8 cellular contexts compared by ENCODE assay signal in the genomic region with DNA sequence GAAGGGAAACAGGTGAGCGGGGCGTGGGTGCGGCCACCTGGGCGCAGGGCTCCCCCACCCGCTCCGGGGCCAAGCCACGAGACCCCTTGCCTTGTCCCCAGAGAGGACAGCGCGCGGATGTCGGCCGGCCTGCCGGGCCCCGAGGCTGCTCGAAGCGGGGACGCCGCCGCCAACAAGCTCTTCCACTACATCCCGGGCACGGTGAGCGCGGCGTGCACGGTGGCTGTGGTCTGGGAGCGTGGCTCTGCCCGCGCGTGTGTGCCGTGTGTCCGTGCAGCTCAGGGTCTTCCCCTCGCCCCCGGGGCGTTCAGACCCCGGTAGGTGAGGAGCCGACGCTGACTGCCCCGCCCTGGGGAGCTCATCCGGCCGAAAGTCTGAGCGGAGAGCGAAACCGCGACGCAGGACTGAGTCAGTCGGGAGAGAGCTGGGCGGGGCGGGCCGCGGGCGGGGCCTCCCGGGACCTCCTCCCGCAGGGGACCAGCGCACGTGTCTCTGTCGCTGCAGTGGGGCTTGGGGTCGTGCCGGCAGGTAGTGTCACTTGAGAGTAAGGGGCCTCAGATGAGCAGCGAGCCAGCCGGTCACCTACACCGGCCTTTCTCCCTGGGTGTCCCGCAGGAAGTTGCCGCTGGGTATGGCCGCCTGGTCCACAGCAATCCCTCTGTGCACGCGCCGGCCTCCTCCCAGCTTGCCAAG. TPM values are rescaled to one million over a fixed set of nuclear protein-coding genes. Genes with fewer than 3 reads are reported as not detected.
DNase-seq lines count a peak whose midpoint lies in the region; ATAC-seq and TF ChIP-seq lines count a peak whose summit lies in the region.

No MANE protein-coding gene starts in this region.

- H3K27me3 Mint-ChIP-seq in activated naive CD8-positive, alpha-beta T cell treated with anti-CD3 and anti-CD28 coated beads, Interleukin-2, amount 50 U/mL, for 24 hours, result peaks cover 11% of the 10 kb centered on the region

- H3K27ac ChIP-seq in hepatocyte, result peak overlapping the region; percentile 91

- H3K27ac Mint-ChIP-seq in activated naive CD8-positive, alpha-beta T cell treated with anti-CD3 and anti-CD28 coated beads, Interleukin-2, amount 50 U/mL, for 24 hours, result peak overlapping the region; percentile 39

- H3K4me2 ChIP-seq in hepatocyte (peak overlapping the region; percentile 99), skeletal muscle satellite cell (ENCODE audit: low read length) (peak overlapping the region; percentile 100)

- H3K27me3 ChIP-seq in hepatocyte (peaks cover 4% of the 10 kb centered on the region), skeletal muscle satellite cell (ENCODE audit: control insufficient read depth, insufficient read depth, low read length) (peaks cover 9% of the 10 kb centered on the region)

- peaks cover 13% of the 10 kb centered on the region for H3K4me1 ChIP-seq in hepatocyte (ENCODE audit: insufficient read depth)
- peaks cover 18% of the 10 kb centered on the region for H3K4me1 ChIP-seq in skeletal muscle satellite cell (ENCODE audit: control insufficient read depth, insufficient read depth, low read length)

- H2AFZ ChIP-seq in hepatocyte, result peak overlapping the region; percentile 77

- peak; percentile 65 for ATAC-seq in HG03103 (IDR thresholded peaks at IDR 0.05; ENCODE audit: low read depth, unreplicated experiment)
- peak; percentile 83 for ATAC-seq in activated naive CD8-positive, alpha-beta T cell treated with anti-CD3 and anti-CD28 coated beads, Interleukin-2, amount 50 U/mL, for 24 hours

- H3K79me2 ChIP-seq in hepatocyte, result no peaks in the 10 kb centered on the region

- H3K4me1 Mint-ChIP-seq in activated naive CD8-positive, alpha-beta T cell treated with anti-CD3 and anti-CD28 coated beads, Interleukin-2, amount 50 U/mL, for 24 hours, result peaks cover 14% of the 10 kb centered on the region

- H3K36me3 ChIP-seq in hepatocyte (replicated peaks; ENCODE audit: insufficient read depth, low read depth) (no peaks in the 10 kb centered on the region), skeletal muscle satellite cell (ENCODE audit: insufficient read depth, low read length) (peaks cover 22% of the 10 kb centered on the region)

- 3% methylated on average over 46 of the region's 67 CpGs for whole genome bisulfite sequencing in hepatocyte (ENCODE audit: low lambda C conversion rate, missing lambda C conversion rate)

- H3K4me3 ChIP-seq in hepatocyte, result peak overlapping the region; percentile 48
- H3K4me3 ChIP-seq in skeletal muscle satellite cell (ENCODE audit: low read length), result peak overlapping the region; percentile 92

- H3K9me2 ChIP-seq in hepatocyte (replicated peaks; ENCODE audit: insufficient read depth), result no peaks in the 10 kb centered on the region

- no peak for TF ChIP-seq CTCF in hepatocyte (IDR thresholded peaks at IDR 0.05; ENCODE audit: poor library complexity)

- peak overlapping the region; percentile 78 for H3K9ac ChIP-seq in skeletal muscle satellite cell (ENCODE audit: low read depth, low read length)

- H3K36me3 Mint-ChIP-seq in activated naive CD8-positive, alpha-beta T cell treated with anti-CD3 and anti-CD28 coated beads, Interleukin-2, amount 50 U/mL, for 24 hours (ENCODE audit: low read depth), result peaks cover 2% of the 10 kb centered on the region

- no peaks in the 10 kb centered on the region for H3K9me3 ChIP-seq in hepatocyte (ENCODE audit: low read depth)
- H3K9me3 ChIP-seq in skeletal muscle satellite cell (replicated peaks; ENCODE audit: low read length), result no peaks in the 10 kb centered on the region

- peak overlapping the region; percentile 72 for H3K4me3 Mint-ChIP-seq in activated naive CD8-positive, alpha-beta T cell treated with anti-CD3 and anti-CD28 coated beads, Interleukin-2, amount 50 U/mL, for 24 hours

- DNase-seq in NCI-H1436 (lab: John Stamatoyannopoulos, UW) (peak; percentile 20), NCI-H1436 treated with DMSO at 0.1 percent for 48 hours (lab: John Stamatoyannopoulos, UW) (no peak), T follicular helper cell (ENCODE audit: low read depth) (peak; percentile 62), hepatocyte (ENCODE audit: low spot score) (peak; percentile 87), cerebellar nuclear complex (lab: John Stamatoyannopoulos, UW) (no peak)
- DNase-seq in activated naive CD8-positive, alpha-beta T cell treated with anti-CD3 and anti-CD28 coated beads, Interleukin-2, amount 50 U/mL, for 24 hours, result peak; percentile 90

- no peaks in the 10 kb centered on the region for H4K20me1 ChIP-seq in hepatocyte (ENCODE audit: insufficient read depth, poor library complexity, severe bottlenecking)

- no peaks in the 10 kb centered on the region for H3K9me3 Mint-ChIP-seq in activated naive CD8-positive, alpha-beta T cell treated with anti-CD3 and anti-CD28 coated beads, Interleukin-2, amount 50 U/mL, for 24 hours

RNA-seq across cellular contexts. Expression of a gene that starts 0.5 kb away (rescaled TPM):
- 0.60 and 0.72 TPM in 2 replicates for total RNA-seq in hepatocyte
- polyA plus RNA-seq in hepatocyte, result 2.4 and 5.6 TPM in 2 replicates
- 1.3 TPM in 2 replicates for total RNA-seq in skeletal muscle satellite cell (2012; rRNA removed)

RNA-seq across cellular contexts. Expression of a gene that starts 6.4 kb away (rescaled TPM):
- total RNA-seq in hepatocyte, result 4.1 and 13.8 TPM in 2 replicates
- polyA plus RNA-seq in hepatocyte, result 25.0 and 35.4 TPM in 2 replicates
- total RNA-seq in skeletal muscle satellite cell (2012; rRNA removed), result 12.7 and 13.9 TPM in 2 replicates

RNA-seq across cellular contexts. Expression of a gene that starts 7.7 kb away (rescaled TPM):
- 29.3 and 44.3 TPM in 2 replicates for total RNA-seq in hepatocyte
- 66.6 and 68.1 TPM in 2 replicates for polyA plus RNA-seq in hepatocyte
- 137 and 144 TPM in 2 replicates for total RNA-seq in skeletal muscle satellite cell (2012; rRNA removed)

RNA-seq across cellular contexts. Expression of a gene that starts 15.1 kb away (rescaled TPM):
- total RNA-seq in hepatocyte, result not detected in 2 replicates
- polyA plus RNA-seq in hepatocyte, result 1.3 and 1.6 TPM in 2 replicates
- total RNA-seq in skeletal muscle satellite cell (2012; rRNA removed), result not detected in 2 replicates

RNA-seq across cellular contexts. Expression of a gene that starts 33.1 kb away (rescaled TPM):
- 21.4 and 28.7 TPM in 2 replicates for total RNA-seq in hepatocyte
- polyA plus RNA-seq in hepatocyte, result 74.5 and 107 TPM in 2 replicates
- total RNA-seq in skeletal muscle satellite cell (2012; rRNA removed), result 0.51 TPM in 1 of 2 replicates, not detected in the other

Comparison
In these comparisons a context has a peak if more than half of its experiments do, and no peak if none do; other contexts are left out.
1. DNase-seq: peak in NCI-H1436 (single experiment), T follicular helper cell (single experiment), activated naive CD8-positive, alpha-beta T cell treated with anti-CD3 and anti-CD28 coated beads, Interleukin-2, amount 50 U/mL, for 24 hours (single experiment) and hepatocyte (single experiment); none in NCI-H1436 treated with DMSO at 0.1 percent for 48 hours (single experiment) and cerebellar nuclear complex (0 of 2).